In the genomic region with DNA sequence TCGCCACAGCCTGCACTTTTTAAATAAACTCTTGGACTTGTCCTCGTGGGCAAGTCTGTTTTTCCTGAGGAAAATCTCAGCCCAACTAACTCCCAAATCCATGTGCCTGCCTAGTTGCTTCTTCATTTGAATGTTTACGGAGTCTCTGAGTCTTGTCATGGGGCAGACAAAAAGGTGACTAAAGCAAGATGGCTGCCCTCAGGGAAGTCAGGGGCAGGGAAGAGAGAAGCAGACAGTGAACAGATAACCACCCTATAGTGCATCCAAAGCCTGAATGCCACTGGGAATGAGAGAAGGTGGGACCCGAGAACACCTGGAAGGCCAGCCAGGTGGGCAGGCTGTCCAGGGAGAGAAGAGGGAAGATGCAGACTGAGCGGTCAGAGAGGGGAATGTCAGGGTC, we compare ENCODE assay signal across 14 cellular contexts. TPM values are rescaled to one million over a fixed set of nuclear protein-coding genes. Genes with fewer than 3 reads are reported as not detected.
DNase-seq lines count a peak whose midpoint lies in the region; ATAC-seq, FAIRE-seq and TF ChIP-seq lines count a peak whose summit lies in the region.
"Had no signal": no experiment of that assay in that cellular context is flagged by ENCODE, and none has a peak within 500 bp of the region (broad histone marks: within the 10 kb centered on the region; RNA-seq: fewer than 3 reads in every experiment).

No MANE protein-coding gene starts in this region.

- H3K36me3 Mint-ChIP-seq in CD8-positive, alpha-beta T cell: peaks cover 9% of the 10 kb centered on the region
- peaks cover 41% of the 10 kb centered on the region for H3K36me3 Mint-ChIP-seq in activated CD4-positive, alpha-beta memory T cell treated with anti-CD3 and anti-CD28 coated beads, Interleukin-2, amount 10 ng/mL, durations not matched to agents 7 days and 5 days (ENCODE audit: low read depth)
- peaks cover 0 to 16% (median 0%) of the 10 kb centered on the region in 3 donors for H3K36me3 Mint-ChIP-seq in naive thymus-derived CD8-positive, alpha-beta T cell

- H3K4me3 Mint-ChIP-seq in CD8-positive, alpha-beta T cell: no peak overlapping the region
- H3K4me3 Mint-ChIP-seq in activated CD4-positive, alpha-beta memory T cell treated with anti-CD3 and anti-CD28 coated beads, Interleukin-2, amount 10 ng/mL, durations not matched to agents 7 days and 5 days: peak overlapping the region; percentile 33
- peak overlapping the region in 8 of 10 donors; percentile 5 to 72 (median 56) for H3K4me3 Mint-ChIP-seq in naive thymus-derived CD8-positive, alpha-beta T cell

- no peaks in the 10 kb centered on the region for H3K27me3 Mint-ChIP-seq in CD8-positive, alpha-beta T cell (ENCODE audit: low read depth)
- no peaks in the 10 kb centered on the region for H3K27me3 Mint-ChIP-seq in activated CD4-positive, alpha-beta memory T cell treated with anti-CD3 and anti-CD28 coated beads, Interleukin-2, amount 10 ng/mL, durations not matched to agents 7 days and 5 days
- H3K27me3 Mint-ChIP-seq in naive thymus-derived CD8-positive, alpha-beta T cell: no peaks in the 10 kb centered on the region

- H3K27me3 ChIP-seq in AG04450 (ENCODE audit: control insufficient read depth, insufficient read depth, low read length) (no peaks in the 10 kb centered on the region), aorta (ENCODE audit: control insufficient read depth in 1 of 2, insufficient read depth in 2 of 2, low read length in 1 of 2) (no peaks in the 10 kb centered on the region), pancreas (no peaks in the 10 kb centered on the region)
- no peaks in the 10 kb centered on the region for H3K27me3 ChIP-seq in CD8-positive, alpha-beta T cell (ENCODE audit: insufficient read depth, low read length)

- peaks cover 86% of the 10 kb centered on the region for H3K4me1 ChIP-seq in CD8-positive, alpha-beta T cell (ENCODE audit: insufficient read depth, low read length)
- peaks cover 1 to 3% of the 10 kb centered on the region in 2 donors for H3K4me1 ChIP-seq in aorta (ENCODE audit: control insufficient read depth in 1 of 2, insufficient read depth in 2 of 2, low read length in 2 of 2)
- H3K4me1 ChIP-seq in pancreas: peaks cover 43 to 65% (median 45%) of the 10 kb centered on the region in 3 donors

- POLR2A ChIA-PET in AG04450 (lab: Yijun Ruan, JAX): no interaction called here
- POLR2A ChIA-PET in CD8-positive, alpha-beta T cell (lab: Charles Lee): no interaction called here
- POLR2A ChIA-PET in activated CD4-positive, alpha-beta memory T cell treated with anti-CD3 and anti-CD28 coated beads, Interleukin-2, amount 10 ng/mL, durations not matched to agents 7 days and 5 days (lab: Charles Lee): interaction anchor here (1.7 to 4.7 kb wide), 3 partner anchors 7 to 24 kb away, joined by 7 to 36 read pairs (median 29); partner anchors contain the start of genes CCDC12 and NBEAL2
- POLR2A ChIA-PET in naive thymus-derived CD8-positive, alpha-beta T cell (lab: Charles Lee): no interaction called here

- FAIRE-seq in GM19239 (lab: Jason Lieb, UNC) (no peak), pancreas (lab: Jason Lieb, UNC) (no peak)
- FAIRE-seq: bronchial epithelial cell, TTC549 had no signal

- H3K27ac Mint-ChIP-seq in CD8-positive, alpha-beta T cell: peak overlapping the region; percentile 90
- peak overlapping the region; percentile 82 for H3K27ac Mint-ChIP-seq in activated CD4-positive, alpha-beta memory T cell treated with anti-CD3 and anti-CD28 coated beads, Interleukin-2, amount 10 ng/mL, durations not matched to agents 7 days and 5 days
- peak overlapping the region in 9 of 10 donors; percentile 24 to 90 (median 81) for H3K27ac Mint-ChIP-seq in naive thymus-derived CD8-positive, alpha-beta T cell

- peak overlapping the region; percentile 21 for H3K27ac ChIP-seq in AG04450 (ENCODE audit: low read depth, low read length)
- no peak overlapping the region for H3K27ac ChIP-seq in CD8-positive, alpha-beta T cell (ENCODE audit: low read depth, low read length)
- no peak overlapping the region for H3K27ac ChIP-seq in aorta (ENCODE audit: low read depth in 1 of 2, low read length in 2 of 2)
- no peak overlapping the region for H3K27ac ChIP-seq in pancreas

- H3K9me3 ChIP-seq in AG04450 (ENCODE audit: control insufficient read depth, insufficient read depth, low read length) (no peaks in the 10 kb centered on the region), aorta (ENCODE audit: control insufficient read depth, low read length) (no peaks in the 10 kb centered on the region), pancreas (no peaks in the 10 kb centered on the region)
- no peaks in the 10 kb centered on the region for H3K9me3 ChIP-seq in CD8-positive, alpha-beta T cell (ENCODE audit: low read length)

- no peak for DNase-seq in AG04450 (ENCODE audit: low read depth, low spot score)
- DNase-seq in CD8-positive, alpha-beta T cell: no peak
- DNase-seq in activated CD4-positive, alpha-beta memory T cell treated with anti-CD3 and anti-CD28 coated beads, Interleukin-2, amount 10 ng/mL, durations not matched to agents 7 days and 5 days: no peak
- no peak for DNase-seq in naive thymus-derived CD8-positive, alpha-beta T cell
- DNase-seq in GM19239 (ENCODE audit: insufficient read length, low spot score): no peak
- no peak for DNase-seq in aorta
- DNase-seq in stimulated activated CD4-positive, alpha-beta T cell treated with anti-CD3 and anti-CD28 coated beads, Interleukin-2, amount 100 ng/mL, for 24 hours: no peak
- DNase-seq in pancreas: no peak
- DNase-seq: left ventricle myocardium superior, NCI-H1092 treated with DMSO at 0.1 percent for 48 hours, NCI-H510A treated with DMSO at 0.1 percent for 48 hours, occipital lobe had no signal

- CTCF ChIA-PET in AG04450 (lab: Charles Lee): interaction anchor here (1.8 to 2.6 kb wide), 2 partner anchors 19 kb away, joined by 12 to 14 read pairs; no protein-coding TSS in a partner anchor
- CTCF ChIA-PET in CD8-positive, alpha-beta T cell (lab: Charles Lee): no interaction called here
- CTCF ChIA-PET in activated CD4-positive, alpha-beta memory T cell treated with anti-CD3 and anti-CD28 coated beads, Interleukin-2, amount 10 ng/mL, durations not matched to agents 7 days and 5 days (lab: Charles Lee): no interaction called here

- no peak for ATAC-seq in CD8-positive, alpha-beta T cell
- no peak for ATAC-seq in naive thymus-derived CD8-positive, alpha-beta T cell
- ATAC-seq in aorta (ENCODE audit: low FRiP score) (no peak), pancreas (no peak)

- no peaks in the 10 kb centered on the region for H3K36me3 ChIP-seq in CD8-positive, alpha-beta T cell (ENCODE audit: insufficient read depth, low read length)
- peaks cover 0 to 2% of the 10 kb centered on the region in 2 donors for H3K36me3 ChIP-seq in aorta (ENCODE audit: control insufficient read depth in 1 of 2, insufficient read depth in 2 of 2, low read length in 1 of 2)
- no peaks in the 10 kb centered on the region for H3K36me3 ChIP-seq in pancreas

- H3K4me3 ChIP-seq in AG04450 (ENCODE audit: low read depth, low read length) (no peak overlapping the region), aorta (ENCODE audit: low read length in 2 of 2) (no peak overlapping the region), pancreas (no peak overlapping the region)
- H3K4me3 ChIP-seq in CD8-positive, alpha-beta T cell (ENCODE audit: low read depth, low read length): no peak overlapping the region

- peaks cover 87% of the 10 kb centered on the region for H3K4me1 Mint-ChIP-seq in CD8-positive, alpha-beta T cell (ENCODE audit: low read depth)
- H3K4me1 Mint-ChIP-seq in activated CD4-positive, alpha-beta memory T cell treated with anti-CD3 and anti-CD28 coated beads, Interleukin-2, amount 10 ng/mL, durations not matched to agents 7 days and 5 days: peaks cover 86% of the 10 kb centered on the region
- peaks cover 57 to 96% (median 92%) of the 10 kb centered on the region in 4 donors for H3K4me1 Mint-ChIP-seq in naive thymus-derived CD8-positive, alpha-beta T cell

- H3K9me3 Mint-ChIP-seq in CD8-positive, alpha-beta T cell: no peaks in the 10 kb centered on the region
- H3K9me3 Mint-ChIP-seq in activated CD4-positive, alpha-beta memory T cell treated with anti-CD3 and anti-CD28 coated beads, Interleukin-2, amount 10 ng/mL, durations not matched to agents 7 days and 5 days: no peaks in the 10 kb centered on the region
- no peaks in the 10 kb centered on the region for H3K9me3 Mint-ChIP-seq in naive thymus-derived CD8-positive, alpha-beta T cell

- intact Hi-C loops in CD8-positive, alpha-beta T cell (cut with DNase I, micrococcal nuclease): no loop called here
- intact Hi-C loops in aorta (cut with DNase I) (no loop called here), pancreas (cut with DNase I) (no loop called here)

- TF ChIP-seq CTCF in AG04450 (IDR thresholded peaks at IDR 0.05; ENCODE audit: low read depth, low read length) (no peak), pancreas (IDR thresholded peaks at IDR 0.05) (no peak)
- TF ChIP-seq CTCF in CD8-positive, alpha-beta T cell (IDR thresholded peaks at IDR 0.05): no peak

- WGBS in aorta, 2 donors: 81 to 84% methylated on average over 5 of the region's 5 CpGs
- 79 to 80% methylated on average over 5 of the region's 5 CpGs for WGBS in pancreas, 2 donors

RNA-seq across cellular contexts. Expression of gene CCDC12, which starts 21.4 kb away (rescaled TPM):
- polyA plus RNA-seq in AG04450 (2011; rRNA removed) (18.3 and 18.4 TPM in 2 replicates), aorta (10 to 100 TPM; 43.5 to 46.5 TPM), pancreas (10 to 100 TPM; 64.9 to 82.8 TPM)
- 24.9 and 30.7 TPM in 2 replicates for polyA minus RNA-seq in AG04450 (2011; rRNA and poly(A)+ RNA removed)
- total RNA-seq in CD8-positive, alpha-beta T cell: 100 to 1,000 TPM in 1 of 2 experiments, 10 to 100 TPM in 1; 99.9 to 107 TPM
- 10 to 100 TPM; 55.0 to 56.7 TPM for total RNA-seq in activated CD4-positive, alpha-beta memory T cell treated with anti-CD3 and anti-CD28 coated beads, Interleukin-2, amount 10 ng/mL, durations not matched to agents 7 days and 5 days
- total RNA-seq in naive thymus-derived CD8-positive, alpha-beta T cell: 10 to 100 TPM; 58.8 to 59.5 TPM
- polyA plus RNA-seq in naive thymus-derived CD8-positive, alpha-beta T cell: 100 to 1,000 TPM in 2 of 3 donors, 10 to 100 TPM in 1; 81.9 to 106 (median 106) TPM
- total RNA-seq in aorta (10 to 100 TPM; 30.5 to 35.9 TPM), pancreas (10 to 100 TPM; 20.7 to 30.4 (median 22.4) TPM)

RNA-seq across cellular contexts. Expression of gene NBEAL2, which starts 24.3 kb away (rescaled TPM):
- polyA plus RNA-seq in AG04450 (2011; rRNA removed) (2.1 and 2.9 TPM in 2 replicates), aorta (10 to 100 TPM in 1 of 2 donors, 1 to 10 TPM in 1; 6.3 to 55.8 TPM), pancreas (100 to 1,000 TPM; 231 to 265 TPM)
- 4.0 and 4.3 TPM in 2 replicates for polyA minus RNA-seq in AG04450 (2011; rRNA and poly(A)+ RNA removed)
- 100 to 1,000 TPM; 187 to 201 TPM for total RNA-seq in CD8-positive, alpha-beta T cell
- total RNA-seq in activated CD4-positive, alpha-beta memory T cell treated with anti-CD3 and anti-CD28 coated beads, Interleukin-2, amount 10 ng/mL, durations not matched to agents 7 days and 5 days: 100 to 1,000 TPM; 254 to 267 TPM
- total RNA-seq in naive thymus-derived CD8-positive, alpha-beta T cell: 10 to 100 TPM; 40.7 to 46.0 TPM
- polyA plus RNA-seq in naive thymus-derived CD8-positive, alpha-beta T cell: 1 to 10 TPM in 2 of 3 donors, under 1 TPM in 1; 0.89 to 2.8 (median 1.9) TPM
- total RNA-seq in aorta (10 to 100 TPM; 26.2 to 45.8 TPM), pancreas (10 to 100 TPM; 30.6 to 67.4 (median 37.1) TPM)
